8 cellular contexts compared by ENCODE assay signal in the genomic region with DNA sequence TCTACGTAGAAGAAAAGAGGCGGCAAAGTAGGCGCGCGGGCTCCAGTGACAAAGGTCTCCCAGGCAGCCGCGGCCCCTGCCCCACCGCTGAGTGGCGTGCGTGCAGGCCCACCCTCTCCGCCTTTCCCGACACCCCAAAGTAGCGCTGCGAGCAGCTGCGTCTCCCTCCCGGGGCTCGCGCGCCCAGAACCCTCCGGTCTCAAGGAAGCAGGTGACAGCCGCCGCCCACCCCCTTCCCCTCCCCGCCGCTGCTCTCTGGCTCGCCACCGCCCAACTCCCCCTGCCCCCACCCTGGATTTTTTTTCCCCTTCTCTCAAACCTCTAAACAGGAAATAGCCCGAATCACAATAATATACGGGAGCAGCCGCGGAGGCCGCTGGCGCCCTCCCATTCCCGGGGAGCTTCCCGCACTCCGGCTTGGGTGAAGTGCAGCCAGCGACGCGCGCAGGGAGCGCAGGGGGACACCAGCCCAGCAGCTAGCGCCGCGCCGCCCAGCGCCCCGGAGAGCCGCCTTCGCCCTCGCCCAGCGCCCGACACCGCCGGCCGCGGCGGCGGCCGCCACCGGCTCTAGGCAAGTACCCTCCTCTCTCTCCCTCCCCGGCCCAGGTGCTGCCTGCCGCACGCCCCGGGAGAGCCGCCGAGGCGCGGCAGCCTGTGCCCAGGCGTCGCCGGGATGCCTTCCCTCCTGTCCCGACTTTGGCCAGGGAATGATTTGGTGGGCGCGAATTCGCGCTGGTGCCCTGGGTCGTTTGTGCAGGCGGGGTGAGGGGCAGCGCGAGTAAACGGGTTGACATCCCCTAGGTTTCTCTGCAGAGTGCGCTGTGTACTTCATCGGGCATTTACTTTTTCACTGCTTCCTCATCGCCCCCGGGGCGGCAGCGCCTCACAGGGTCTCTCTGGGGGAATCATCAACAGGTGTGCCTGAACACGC. TPM values are rescaled to one million over a fixed set of nuclear protein-coding genes. Genes with fewer than 3 reads are reported as not detected.
DNase-seq lines count a peak whose midpoint lies in the region; ATAC-seq and TF ChIP-seq lines count a peak whose summit lies in the region.

No MANE protein-coding gene starts in this region.

- H3K27me3 Mint-ChIP-seq in brain = peaks cover 22% of the 10 kb centered on the region

- H3K4me1 ChIP-seq in DND-41 (ENCODE audit: insufficient read depth, low read length) (peaks cover 16% of the 10 kb centered on the region), SJSA1 (replicated peaks) (peaks cover 8% of the 10 kb centered on the region), skeletal muscle satellite cell (ENCODE audit: control insufficient read depth, insufficient read depth, low read length) (peaks cover 9% of the 10 kb centered on the region)

- H3K9ac ChIP-seq in DND-41 (ENCODE audit: low read depth, low read length) = peak overlapping the region; percentile 65
- H3K9ac ChIP-seq in skeletal muscle satellite cell (ENCODE audit: low read depth, low read length) = peak overlapping the region; percentile 77

- no peaks in the 10 kb centered on the region for H3K27me3 ChIP-seq in DND-41 (ENCODE audit: insufficient read depth, low read length, poor library complexity)
- H3K27me3 ChIP-seq in SJSA1 (replicated peaks) = no peaks in the 10 kb centered on the region
- H3K27me3 ChIP-seq in skeletal muscle satellite cell (ENCODE audit: control insufficient read depth, insufficient read depth, low read length) = no peaks in the 10 kb centered on the region

- H3K27ac ChIP-seq in DND-41 (ENCODE audit: low read length) (peak overlapping the region; percentile 66), SJSA1 (no peak overlapping the region; the same call in 1 of the 2 replicates)

- peak overlapping the region; percentile 74 for H2AFZ ChIP-seq in DND-41 (ENCODE audit: low read depth, low read length)

- peaks cover 0 to 10% (median 3%) of the 10 kb centered on the region in 5 experiments for H3K9me3 Mint-ChIP-seq in brain

- peak; percentile 64 for DNase-seq in DND-41
- DNase-seq in HT1080 (ENCODE audit: low read depth) = peak; percentile 47
- peak in 1 of 2 experiments; percentile 44 for DNase-seq in SJSA1 (ENCODE audit: low read depth in 1 of 2, low spot score in 2 of 2)
- peak; percentile 57 for DNase-seq in iPS-NIHi11 (ENCODE audit: low spot score)
- no peak for DNase-seq in COLO829 (ENCODE audit: low spot score)

- H3K9me3 ChIP-seq in DND-41 (ENCODE audit: insufficient read depth, low read length, severe bottlenecking) (no peaks in the 10 kb centered on the region), SJSA1 (replicated peaks) (no peaks in the 10 kb centered on the region), skeletal muscle satellite cell (replicated peaks; ENCODE audit: low read length) (no peaks in the 10 kb centered on the region)

- H3K4me3 Mint-ChIP-seq in brain = peak overlapping the region; percentile 90 to 93 (median 91)

- TF ChIP-seq CTCF in DND-41 (IDR thresholded peaks at IDR 0.05; ENCODE audit: borderline replicate concordance, extremely low read depth, low read length, poor library complexity, severe bottlenecking) (peak; percentile 33), brain (conservative IDR thresholded peaks at IDR 0.05) (no peak)

- H3K79me2 ChIP-seq in DND-41 (ENCODE audit: insufficient read depth, low read length) = no peaks in the 10 kb centered on the region

- peaks cover 10% of the 10 kb centered on the region for H3K4me1 Mint-ChIP-seq in brain

- H3K4me2 ChIP-seq in DND-41 (ENCODE audit: insufficient read depth, low read length) = peak overlapping the region; percentile 86
- H3K4me2 ChIP-seq in skeletal muscle satellite cell (ENCODE audit: low read length) = peak overlapping the region; percentile 100

- H3K4me3 ChIP-seq in DND-41 (ENCODE audit: low read depth in 1 of 2, low read length in 2 of 2) (peak overlapping the region; percentile 42 to 80), SJSA1 (peak overlapping the region; percentile 54), skeletal muscle satellite cell (ENCODE audit: low read length) (peak overlapping the region; percentile 80)

- H3K36me3 ChIP-seq in DND-41 (ENCODE audit: insufficient read depth, low read length) (no peaks in the 10 kb centered on the region), SJSA1 (no peaks in the 10 kb centered on the region), skeletal muscle satellite cell (ENCODE audit: insufficient read depth, low read length) (no peaks in the 10 kb centered on the region)

- H4K20me1 ChIP-seq in DND-41 (ENCODE audit: insufficient read depth, low read length) = no peaks in the 10 kb centered on the region

- peak; percentile 73 for ATAC-seq in DND-41 (ENCODE audit: insufficient read depth, low read depth)
- ATAC-seq in GM21367 (IDR thresholded peaks at IDR 0.05; ENCODE audit: unreplicated experiment) = peak; percentile 60

- peak overlapping the region; percentile 26 to 84 (median 38) for H3K27ac Mint-ChIP-seq in brain

- peaks cover 11% of the 10 kb centered on the region for H3K36me3 Mint-ChIP-seq in brain

RNA-seq across cellular contexts. Expression of a gene that starts 52.7 kb away (rescaled TPM):
- total RNA-seq in HT1080 (2014; rRNA removed; shearing (Covaris generic)) = 107 and 115 TPM in 2 replicates
- 61.9 and 68.8 TPM in 2 replicates for polyA plus RNA-seq in HT1080 (2015; cell fraction: cytosol; rRNA removed)
- 152 and 158 TPM in 2 replicates for polyA plus RNA-seq in HT1080 (2015; cell fraction: nucleus; rRNA removed)
- 15.0 and 25.8 TPM in 2 replicates for total RNA-seq in SJSA1 (2014; rRNA removed; shearing (Covaris generic))
- 71.8 TPM for polyA plus RNA-seq in brain (ENCODE audit: insufficient read depth, low read depth, low replicate concordance)
- total RNA-seq in skeletal muscle satellite cell (2012; rRNA removed) = 14.6 and 34.2 TPM in 2 replicates
